In the genomic region with DNA sequence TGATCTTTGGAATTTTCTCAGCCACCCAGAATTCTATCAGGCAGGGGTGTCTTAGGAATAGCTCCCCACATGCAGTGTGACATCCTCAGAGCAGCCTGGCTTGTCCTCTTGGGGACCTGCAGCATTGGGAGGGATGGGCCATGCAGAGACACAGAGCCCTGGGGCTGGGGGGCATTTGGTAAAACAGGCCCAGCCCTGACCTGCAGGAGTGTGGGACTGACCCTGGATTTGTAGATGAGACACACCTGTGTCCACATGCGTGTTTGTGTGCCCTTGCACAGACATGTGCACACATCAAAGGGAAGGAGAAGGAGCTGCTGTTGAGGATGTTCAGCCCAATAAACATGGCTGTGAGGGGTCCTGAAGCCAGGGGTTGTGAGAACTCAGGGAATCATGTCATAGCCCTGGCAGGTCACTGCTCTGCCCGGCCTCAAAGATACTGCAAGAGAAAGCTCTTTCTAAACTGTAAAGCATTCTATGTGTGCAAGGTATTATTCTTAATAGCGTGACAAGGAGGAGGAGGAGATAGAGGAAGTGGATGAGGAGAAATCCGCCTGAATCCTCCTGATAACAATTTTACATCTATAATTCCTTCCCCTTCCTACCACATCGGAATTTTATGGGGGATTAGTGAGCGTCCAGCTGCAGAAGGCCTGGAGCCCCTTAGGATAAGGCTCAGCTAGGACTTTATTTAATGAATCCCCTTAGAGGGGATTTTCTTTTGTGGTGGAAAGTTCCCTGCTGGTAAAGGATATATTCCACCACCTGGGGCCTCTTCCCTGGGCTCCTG, we compare ENCODE assay signal across 18 cellular contexts.
A peak's percentile ranks its signal among the peaks of the same experiment; 100 is the strongest.
DNase-seq lines count a peak whose midpoint lies in the region; ATAC-seq and TF ChIP-seq lines count a peak whose summit lies in the region.
"Had no signal": no experiment of that assay in that cellular context is flagged by ENCODE, and none has a peak within 500 bp of the region (broad histone marks: within the 10 kb centered on the region; RNA-seq: fewer than 3 reads in every experiment).

No MANE protein-coding gene starts in this region.

- no peaks in the 10 kb centered on the region for H3K9me3 ChIP-seq in SJCRH30 (replicated peaks)
- H3K9me3 ChIP-seq in esophagus muscularis mucosa = no peaks in the 10 kb centered on the region
- H3K9me3 ChIP-seq: SK-N-SH had no signal

- TF ChIP-seq EP300 in esophagus muscularis mucosa (IDR thresholded peaks at IDR 0.05) = no peak

- no peaks in the 10 kb centered on the region for H3K36me3 ChIP-seq in SJCRH30
- H3K36me3 ChIP-seq in esophagus muscularis mucosa = no peaks in the 10 kb centered on the region

- H3K27me3 Mint-ChIP-seq in stimulated activated memory B cell treated with anti-CD40 and anti-IgM and Interleukin-4, amounts not matched to agents 10 μg/mL and 1 μg/mL and 100 μg/mL, for 72 hours = peaks cover 9% of the 10 kb centered on the region
- peaks cover 0 to 3% (median 0%) of the 10 kb centered on the region in 3 donors for H3K27me3 Mint-ChIP-seq in immature natural killer cell (ENCODE audit: low read depth in 3 of 3)

- no peak overlapping the region for H3K27ac Mint-ChIP-seq in stimulated activated memory B cell treated with anti-CD40 and anti-IgM and Interleukin-4, amounts not matched to agents 10 μg/mL and 1 μg/mL and 100 μg/mL, for 72 hours
- H3K27ac Mint-ChIP-seq in immature natural killer cell = no peak overlapping the region
- H3K27ac Mint-ChIP-seq: CD14-positive monocyte had no signal

- H3K27me3 ChIP-seq in SJCRH30 (no peaks in the 10 kb centered on the region), esophagus muscularis mucosa (no peaks in the 10 kb centered on the region)

- H3K4me3 Mint-ChIP-seq in stimulated activated memory B cell treated with anti-CD40 and anti-IgM and Interleukin-4, amounts not matched to agents 10 μg/mL and 1 μg/mL and 100 μg/mL, for 72 hours = no peak overlapping the region
- no peak overlapping the region for H3K4me3 Mint-ChIP-seq in immature natural killer cell
- H3K4me3 Mint-ChIP-seq: CD14-positive monocyte had no signal

- H3K4me1 Mint-ChIP-seq in stimulated activated memory B cell treated with anti-CD40 and anti-IgM and Interleukin-4, amounts not matched to agents 10 μg/mL and 1 μg/mL and 100 μg/mL, for 72 hours = no peaks in the 10 kb centered on the region
- H3K4me1 Mint-ChIP-seq in immature natural killer cell = no peaks in the 10 kb centered on the region
- H3K4me1 Mint-ChIP-seq: CD14-positive monocyte had no signal

- 75% methylated on average over 6 of the region's 6 CpGs for WGBS in esophagus muscularis mucosa

- DNase-seq in NB4 (ENCODE audit: low read depth) = peak; percentile 6
- peak; percentile 24 to 58 for DNase-seq in SJCRH30
- peak; percentile 90 for DNase-seq in esophagus muscularis mucosa (ENCODE audit: extremely low spot score)
- DNase-seq in stimulated activated CD4-positive, alpha-beta T cell treated with anti-CD3 and anti-CD28 coated beads, Interleukin-15, amount 100 ng/mL, for 24 hours = no peak
- DNase-seq in immature natural killer cell = no peak
- DNase-seq: DMS79 treated with DMSO at 0.1 percent for 48 hours, HCEC 1CT, IMR-90, Karpas-422, NCI-H1048, NCI-H1436, NCI-H1930, NCI-H69, SHP77, SK-N-SH had no signal

- H3K4me1 ChIP-seq in SJCRH30 (peaks cover 12% of the 10 kb centered on the region), esophagus muscularis mucosa (no peaks in the 10 kb centered on the region)

- H3K4me3 ChIP-seq in NB4 (ENCODE audit: low read depth, low read length) = no peak overlapping the region
- no peak overlapping the region for H3K4me3 ChIP-seq in SJCRH30
- H3K4me3 ChIP-seq in esophagus muscularis mucosa = no peak overlapping the region

- H3K9me3 Mint-ChIP-seq in stimulated activated memory B cell treated with anti-CD40 and anti-IgM and Interleukin-4, amounts not matched to agents 10 μg/mL and 1 μg/mL and 100 μg/mL, for 72 hours = no peaks in the 10 kb centered on the region
- H3K9me3 Mint-ChIP-seq in immature natural killer cell = no peaks in the 10 kb centered on the region

- no peak overlapping the region; the same call in 1 of the 2 replicates for H3K27ac ChIP-seq in SJCRH30
- H3K27ac ChIP-seq in esophagus muscularis mucosa (replicated peaks in 1 of 4) = no peak overlapping the region

- peak; percentile 32 for ATAC-seq in stimulated activated memory B cell treated with anti-CD40 and anti-IgM and Interleukin-4, amounts not matched to agents 10 μg/mL and 1 μg/mL and 100 μg/mL, for 72 hours
- no peak for ATAC-seq in GM21526 (IDR thresholded peaks at IDR 0.05; ENCODE audit: low FRiP score, unreplicated experiment)

- H3K36me3 Mint-ChIP-seq in stimulated activated memory B cell treated with anti-CD40 and anti-IgM and Interleukin-4, amounts not matched to agents 10 μg/mL and 1 μg/mL and 100 μg/mL, for 72 hours = no peaks in the 10 kb centered on the region
- no peaks in the 10 kb centered on the region for H3K36me3 Mint-ChIP-seq in immature natural killer cell
- H3K36me3 Mint-ChIP-seq: CD14-positive monocyte had no signal

- TF ChIP-seq CTCF in NB4 (IDR thresholded peaks at IDR 0.05; ENCODE audit: low read depth, low read length) (no peak), esophagus muscularis mucosa (IDR thresholded peaks at IDR 0.05) (no peak)

- no peak for TF ChIP-seq POLR2A in NB4 (IDR thresholded peaks at IDR 0.05; ENCODE audit: extremely low read depth, insufficient read length)
- TF ChIP-seq POLR2A in esophagus muscularis mucosa (IDR thresholded peaks at IDR 0.05; ENCODE audit: low read depth) = no peak

- intact Hi-C loops in esophagus muscularis mucosa (cut with DNase I) = no loop called here

Comparison
In these comparisons a context has a peak if more than half of its experiments do, and no peak if none do; other contexts are left out.
1. DNase-seq: peak in NB4 (single experiment), SJCRH30 (2 of 2) and esophagus muscularis mucosa (single experiment); none in stimulated activated CD4-positive, alpha-beta T cell treated with anti-CD3 and anti-CD28 coated beads, Interleukin-15, amount 100 ng/mL, for 24 hours (single experiment) and immature natural killer cell (0 of 3).